In the genomic region with DNA sequence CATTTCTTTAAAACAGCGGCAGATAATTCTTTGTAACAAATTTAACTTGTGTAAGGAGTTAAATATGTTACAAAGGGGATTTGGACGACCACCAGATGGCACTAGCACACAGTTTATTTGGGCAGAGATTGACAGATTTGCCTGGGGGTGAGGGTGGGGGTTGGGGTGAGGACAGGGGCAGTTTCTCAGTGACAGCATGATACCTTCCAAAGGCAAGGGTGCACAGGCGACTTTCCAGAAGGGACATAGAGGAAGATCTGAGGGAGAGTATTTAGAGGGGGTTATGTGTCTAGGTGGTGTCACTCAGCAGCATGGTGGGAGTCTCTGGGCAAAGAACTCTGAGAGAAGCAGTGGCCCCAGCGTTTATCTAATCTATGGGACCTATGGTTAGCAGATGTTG, we compare ENCODE assay signal across 8 cellular contexts. TPM values are rescaled to one million over a fixed set of nuclear protein-coding genes. Genes with fewer than 3 reads are reported as not detected.
DNase-seq lines count a peak whose midpoint lies in the region; ATAC-seq, FAIRE-seq and TF ChIP-seq lines count a peak whose summit lies in the region.

No MANE protein-coding gene starts in this region.

- H3K4me3 Mint-ChIP-seq in activated T-cell treated with anti-CD3 and anti-CD28 coated beads, Interleukin-2, amount 50 U/mL, for 4 hours: no peak overlapping the region

- no peak for FAIRE-seq in frontal cortex (lab: Jason Lieb, UNC)

- DNase-seq in GM03348 (ENCODE audit: low spot score) (peak; percentile 24), NOMO-1 treated with DMSO at 0.1 percent for 48 hours (lab: John Stamatoyannopoulos, UW; ENCODE audit: unreplicated experiment) (peak; percentile 59), frontal cortex (ENCODE audit: low spot score in 2 of 2) (peak; percentile 25 to 26), renal cortical epithelial cell (ENCODE audit: low read depth) (peak; percentile 47), ureter (ENCODE audit: low spot score) (no peak)
- peak; percentile 47 for DNase-seq in activated T-cell treated with anti-CD3 and anti-CD28 coated beads, Interleukin-2, amount 50 U/mL, for 4 hours

- no peaks in the 10 kb centered on the region for H3K4me1 ChIP-seq in HEK293 (ENCODE audit: control insufficient read depth, insufficient read depth, low read length)

- ATAC-seq in activated T-cell treated with anti-CD3 and anti-CD28 coated beads, Interleukin-2, amount 50 U/mL, for 4 hours: peak in 1 of 2 donors; percentile 58
- no peak for ATAC-seq in HG02840 (IDR thresholded peaks at IDR 0.05; ENCODE audit: low FRiP score, unreplicated experiment)

- peak; percentile 24; the same call in 1 of the 2 replicates for TF ChIP-seq CTCF in HEK293 (tag by site-specific recombination; IDR thresholded peaks at IDR 0.05)

- H3K36me3 Mint-ChIP-seq in activated T-cell treated with anti-CD3 and anti-CD28 coated beads, Interleukin-2, amount 50 U/mL, for 4 hours (ENCODE audit: insufficient read depth): no peaks in the 10 kb centered on the region

- H3K27me3 Mint-ChIP-seq in activated T-cell treated with anti-CD3 and anti-CD28 coated beads, Interleukin-2, amount 50 U/mL, for 4 hours (ENCODE audit: low read depth): peaks cover 6% of the 10 kb centered on the region

- no peak overlapping the region for H3K4me3 ChIP-seq in HEK293 (ENCODE audit: low read depth, low read length)

- CTCF ChIA-PET in HEK293 (lab: Yijun Ruan, JAX): interaction anchor here (1.0 to 3.4 kb wide), 3 partner anchors 14 to 64 kb away, joined by 4 to 43 read pairs (median 6); no protein-coding TSS in a partner anchor

- H3K36me3 ChIP-seq in HEK293 (ENCODE audit: control insufficient read depth in 2 of 2, insufficient read depth in 1 of 2, low read length in 2 of 2): no peaks in the 10 kb centered on the region

- H3K9me3 Mint-ChIP-seq in activated T-cell treated with anti-CD3 and anti-CD28 coated beads, Interleukin-2, amount 50 U/mL, for 4 hours: no peaks in the 10 kb centered on the region

- H3K9me3 ChIP-seq in HEK293 (ENCODE audit: control insufficient read depth, insufficient read depth, low read depth, low read length): no peaks in the 10 kb centered on the region

- POLR2A ChIA-PET in HEK293 (lab: Yijun Ruan, JAX): interaction anchor here (1.4 kb wide), 1 partner anchor 9 kb away, joined by 8 read pairs; the partner anchor contains the start of gene TMA16

- no peak overlapping the region for H3K27ac ChIP-seq in HEK293 (ENCODE audit: extremely low read depth, low read depth, low read length)

- peaks cover 4% of the 10 kb centered on the region for H3K4me1 Mint-ChIP-seq in activated T-cell treated with anti-CD3 and anti-CD28 coated beads, Interleukin-2, amount 50 U/mL, for 4 hours (ENCODE audit: low read depth)

TF ChIP-seq in HEK293, 187 proteins besides CTCF, POLR2A, EP300 and RAD21:
- TF ChIP-seq TCF7L2 (IDR thresholded peaks at IDR 0.05; ENCODE audit: borderline replicate concordance, low read depth, low read length): no peak
- TF ChIP-seq ZNF324 (tag by site-specific recombination; IDR thresholded peaks at IDR 0.05): no peak
- no peak for TF ChIP-seq ZNF610 (tag by site-specific recombination; IDR thresholded peaks at IDR 0.05; ENCODE audit: borderline replicate concordance)
- TF ChIP-seq ZNF530 (tag by site-specific recombination; IDR thresholded peaks at IDR 0.05; ENCODE audit: low read depth): no peak
- no peak for TF ChIP-seq ZNF585B (tag by site-specific recombination; IDR thresholded peaks at IDR 0.05)
- TF ChIP-seq GFI1B (tag by site-specific recombination; IDR thresholded peaks at IDR 0.05): 0 out of 2 replicates have a peak, but pooled peaks have one; percentile 21
- no peak for TF ChIP-seq ZNF394 (tag by site-specific recombination; IDR thresholded peaks at IDR 0.05; ENCODE audit: borderline replicate concordance)
- TF ChIP-seq ZNF449 (tag by site-specific recombination; IDR thresholded peaks at IDR 0.05): no peak
- no peak for TF ChIP-seq ZNF549 (tag by site-specific recombination; IDR thresholded peaks at IDR 0.05)
- no peak for TF ChIP-seq ZNF423 (tag by site-specific recombination; IDR thresholded peaks at IDR 0.05)
- TF ChIP-seq ZNF654 (tag by site-specific recombination; IDR thresholded peaks at IDR 0.05; ENCODE audit: low read depth): peak; percentile 60
TF ChIP-seq in HEK293: peak in this region for 2.

RNA-seq across cellular contexts. Expression of gene TMA16, which starts 9.6 kb away (rescaled TPM):
- total RNA-seq in activated T-cell treated with anti-CD3 and anti-CD28 coated beads, Interleukin-2, amount 50 U/mL, for 4 hours: 10 to 100 TPM; 66.1 to 76.3 (median 68.6) TPM
- total RNA-seq in frontal cortex: 15.9 TPM
- 21.9 and 41.0 TPM in 2 replicates for total RNA-seq in renal cortical epithelial cell
- 33.9 TPM for total RNA-seq in ureter

RNA-seq across cellular contexts. Expression of gene TKTL2, which starts 11.4 kb away (rescaled TPM):
- total RNA-seq in activated T-cell treated with anti-CD3 and anti-CD28 coated beads, Interleukin-2, amount 50 U/mL, for 4 hours: not detected
- total RNA-seq in frontal cortex: 0.82 TPM
- not detected in 2 replicates for total RNA-seq in renal cortical epithelial cell
- not detected for total RNA-seq in ureter
